22 cellular contexts compared by ENCODE assay signal in genomic region chrX:150291014-150291413, GRCh38.
DNase-seq lines count a peak whose midpoint lies in the region; ATAC-seq, FAIRE-seq and TF ChIP-seq lines count a peak whose summit lies in the region.
"Had no signal": no experiment of that assay in that cellular context is flagged by ENCODE, and none has a peak within 500 bp of the region (broad histone marks: within the 10 kb centered on the region; RNA-seq: fewer than 3 reads in every experiment).

No MANE protein-coding gene starts in this region.

- H3K4me1 Mint-ChIP-seq in MCF 10A (ENCODE audit: insufficient read depth, unreplicated experiment): no peaks in the 10 kb centered on the region
- H3K4me1 Mint-ChIP-seq: activated CD4-positive, alpha-beta T cell treated with anti-CD3 and anti-CD28 coated beads for 36 hours; CD4-positive, CD25-positive, alpha-beta regulatory T cell; memory B cell; naive thymus-derived CD8-positive, alpha-beta T cell had no signal

- H3K4me3 Mint-ChIP-seq in MCF 10A (ENCODE audit: unreplicated experiment): no peak overlapping the region
- H3K4me3 Mint-ChIP-seq: activated CD4-positive, alpha-beta T cell treated with anti-CD3 and anti-CD28 coated beads for 36 hours; activated naive CD8-positive, alpha-beta T cell; activated T-helper 1 cell treated with anti-CD3 and anti-CD28 coated beads, Interleukin-12 subunit alpha, Interleukin-12 subunit beta, Interleukin-2, Interleukin-4 antibody, amounts not matched to agents 30 ng/mL and 10 ng/mL and 1 ng/mL, durations not matched to agents 14 hours and 24 hours and 36 hours; CD4-positive, CD25-positive, alpha-beta regulatory T cell; dendritic cell treated with granulocyte-macrophage colony-stimulating factor and Interleukin-4, amounts not matched to agents 40 ng/mL and 50 ng/mL, for 4 days; memory B cell; naive thymus-derived CD8-positive, alpha-beta T cell had no signal

- no peak overlapping the region for H3K4me3 ChIP-seq in hepatocyte
- H3K4me3 ChIP-seq: prostate gland had no signal

- intact Hi-C loops in MCF 10A (cut with micrococcal nuclease): no loop called here

- POLR2A ChIA-PET in MCF 10A (lab: Yijun Ruan, JAX): no interaction called here

- CTCF ChIA-PET in MCF 10A (lab: Yijun Ruan, JAX): no interaction called here

- no peak overlapping the region for H3K27ac ChIP-seq in hepatocyte
- H3K27ac ChIP-seq: brain microvascular endothelial cell, prostate gland had no signal

- no TSS peak for BruUV-seq in MCF 10A (replicated peaks; lab: Mats Ljungman, UMichigan)

- H3K9me2 ChIP-seq in hepatocyte (replicated peaks; ENCODE audit: insufficient read depth): no peaks in the 10 kb centered on the region

- no peaks in the 10 kb centered on the region for H3K9me3 Mint-ChIP-seq in MCF 10A (ENCODE audit: unreplicated experiment)
- H3K9me3 Mint-ChIP-seq: activated T-helper 1 cell treated with anti-CD3 and anti-CD28 coated beads, Interleukin-12 subunit alpha, Interleukin-12 subunit beta, Interleukin-2, Interleukin-4 antibody, amounts not matched to agents 30 ng/mL and 10 ng/mL and 1 ng/mL, durations not matched to agents 14 hours and 24 hours and 36 hours; dendritic cell treated with granulocyte-macrophage colony-stimulating factor and Interleukin-4, amounts not matched to agents 40 ng/mL and 50 ng/mL, for 4 days; memory B cell had no signal

- ATAC-seq in HG02588 (IDR thresholded peaks at IDR 0.05; ENCODE audit: unreplicated experiment): no peak
- ATAC-seq in GM18861 (IDR thresholded peaks at IDR 0.05; ENCODE audit: unreplicated experiment): no peak
- no peak for ATAC-seq in GM18502 (IDR thresholded peaks at IDR 0.05; ENCODE audit: poor library complexity, unreplicated experiment)
- ATAC-seq: activated CD4-positive, alpha-beta T cell treated with anti-CD3 and anti-CD28 coated beads for 36 hours; naive thymus-derived CD8-positive, alpha-beta T cell had no signal

- no peaks in the 10 kb centered on the region for H4K20me1 ChIP-seq in hepatocyte (ENCODE audit: insufficient read depth, poor library complexity, severe bottlenecking)

- no peak for FAIRE-seq in frontal cortex (lab: Jason Lieb, UNC)
- FAIRE-seq: TTC549 had no signal

- DNase-seq in EH (ENCODE audit: low read depth): peak; percentile 16
- DNase-seq in MCF 10A (ENCODE audit: unreplicated experiment): peak; percentile 48
- DNase-seq in frontal cortex (ENCODE audit: low spot score in 2 of 2): peak; percentile 10 to 42
- peak; percentile 64 for DNase-seq in occipital lobe (lab: John Stamatoyannopoulos, UW)
- no peak for DNase-seq in hepatocyte (ENCODE audit: low spot score)
- DNase-seq: activated CD4-positive, alpha-beta T cell treated with anti-CD3 and anti-CD28 coated beads for 36 hours; brain microvascular endothelial cell; CD4-positive, CD25-positive, alpha-beta regulatory T cell; erythroblast; naive thymus-derived CD8-positive, alpha-beta T cell; NCI-H1092; NCI-H2081; stimulated activated CD4-positive, alpha-beta T cell treated with anti-CD3 and anti-CD28 coated beads, Interleukin-4, amount 100 ng/mL, for 24 hours had no signal

- no peaks in the 10 kb centered on the region for H3K36me3 Mint-ChIP-seq in MCF 10A (ENCODE audit: insufficient read depth, unreplicated experiment)
- H3K36me3 Mint-ChIP-seq: activated naive CD8-positive, alpha-beta T cell; CD4-positive, CD25-positive, alpha-beta regulatory T cell; memory B cell; naive thymus-derived CD8-positive, alpha-beta T cell had no signal

- H3K27ac Mint-ChIP-seq in MCF 10A (ENCODE audit: low read depth, unreplicated experiment): no peak overlapping the region
- H3K27ac Mint-ChIP-seq: activated CD4-positive, alpha-beta T cell treated with anti-CD3 and anti-CD28 coated beads for 36 hours; activated naive CD8-positive, alpha-beta T cell; activated T-helper 1 cell treated with anti-CD3 and anti-CD28 coated beads, Interleukin-12 subunit alpha, Interleukin-12 subunit beta, Interleukin-2, Interleukin-4 antibody, amounts not matched to agents 30 ng/mL and 10 ng/mL and 1 ng/mL, durations not matched to agents 14 hours and 24 hours and 36 hours; CD4-positive, CD25-positive, alpha-beta regulatory T cell; dendritic cell treated with granulocyte-macrophage colony-stimulating factor and Interleukin-4, amounts not matched to agents 40 ng/mL and 50 ng/mL, for 4 days; memory B cell; naive thymus-derived CD8-positive, alpha-beta T cell had no signal

- no peaks in the 10 kb centered on the region for H3K27me3 Mint-ChIP-seq in MCF 10A (ENCODE audit: insufficient read depth, unreplicated experiment)
- H3K27me3 Mint-ChIP-seq: activated CD4-positive, alpha-beta T cell treated with anti-CD3 and anti-CD28 coated beads for 36 hours; activated naive CD8-positive, alpha-beta T cell; CD4-positive, CD25-positive, alpha-beta regulatory T cell; dendritic cell treated with granulocyte-macrophage colony-stimulating factor and Interleukin-4, amounts not matched to agents 40 ng/mL and 50 ng/mL, for 4 days; memory B cell; naive thymus-derived CD8-positive, alpha-beta T cell had no signal

- H3K4me2 ChIP-seq in hepatocyte: no peak overlapping the region

- no peaks in the 10 kb centered on the region for H3K36me3 ChIP-seq in hepatocyte (replicated peaks; ENCODE audit: insufficient read depth, low read depth)
- H3K36me3 ChIP-seq: brain microvascular endothelial cell, prostate gland had no signal

- no peaks in the 10 kb centered on the region for H3K79me2 ChIP-seq in hepatocyte

- no peaks in the 10 kb centered on the region for H3K27me3 ChIP-seq in hepatocyte
- H3K27me3 ChIP-seq: brain microvascular endothelial cell had no signal

- WGBS in hepatocyte (ENCODE audit: low lambda C conversion rate, missing lambda C conversion rate): 79% methylated on average over 5 of the region's 5 CpGs

- no peaks in the 10 kb centered on the region for H3K9me3 ChIP-seq in hepatocyte (ENCODE audit: low read depth)
- H3K9me3 ChIP-seq: prostate gland had no signal

- no peaks in the 10 kb centered on the region for H3K4me1 ChIP-seq in hepatocyte (ENCODE audit: insufficient read depth)
- H3K4me1 ChIP-seq: prostate gland had no signal

- H2AFZ ChIP-seq in hepatocyte: no peak overlapping the region

- no peak for TF ChIP-seq CTCF in MCF 10A (IDR thresholded peaks at IDR 0.05; ENCODE audit: unreplicated experiment)
- TF ChIP-seq CTCF in hepatocyte (IDR thresholded peaks at IDR 0.05; ENCODE audit: poor library complexity): no peak
